In genomic region chr7:5424689-5425506, GRCh38 we compare ENCODE assay signal across 8 cellular contexts. TPM values are rescaled to one million over a fixed set of nuclear protein-coding genes. Genes with fewer than 3 reads are reported as not detected.
DNase-seq lines count a peak whose midpoint lies in the region; ATAC-seq and TF ChIP-seq lines count a peak whose summit lies in the region.

No MANE protein-coding gene starts in this region.

- no peak for ATAC-seq in natural killer cell treated with Interleukin-12 subunit alpha and Interleukin-12 subunit beta and Interleukin-15 and Interleukin-18, amount 100 ng/mL, for 72 hours
- no peak for ATAC-seq in GM19455 (IDR thresholded peaks at IDR 0.05; ENCODE audit: unreplicated experiment)

- H3K4me1 Mint-ChIP-seq in natural killer cell treated with Interleukin-12 subunit alpha and Interleukin-12 subunit beta and Interleukin-15 and Interleukin-18, amount 100 ng/mL, for 72 hours (ENCODE audit: low read depth in 2 of 2) = peaks cover 10 to 28% of the 10 kb centered on the region in 2 donors

- no peaks in the 10 kb centered on the region for H3K9me3 Mint-ChIP-seq in natural killer cell treated with Interleukin-12 subunit alpha and Interleukin-12 subunit beta and Interleukin-15 and Interleukin-18, amount 100 ng/mL, for 72 hours

- peaks cover 20 to 30% of the 10 kb centered on the region in 2 donors for H3K27me3 Mint-ChIP-seq in natural killer cell treated with Interleukin-12 subunit alpha and Interleukin-12 subunit beta and Interleukin-15 and Interleukin-18, amount 100 ng/mL, for 72 hours

- TF ChIP-seq CTCF in WI38 (IDR thresholded peaks at IDR 0.05; ENCODE audit: low read depth, low read length) = no peak

- TF ChIP-seq RAD21 in Ishikawa (IDR thresholded peaks at IDR 0.05; ENCODE audit: low read depth) = no peak

- peak overlapping the region; percentile 84 for H3K4me3 Mint-ChIP-seq in natural killer cell treated with Interleukin-12 subunit alpha and Interleukin-12 subunit beta and Interleukin-15 and Interleukin-18, amount 100 ng/mL, for 72 hours

- TF ChIP-seq EP300 in Ishikawa (IDR thresholded peaks at IDR 0.05; ENCODE audit: borderline replicate concordance) = no peak

- peak overlapping the region; percentile 14 to 37 for H3K27ac Mint-ChIP-seq in natural killer cell treated with Interleukin-12 subunit alpha and Interleukin-12 subunit beta and Interleukin-15 and Interleukin-18, amount 100 ng/mL, for 72 hours

- no peaks in the 10 kb centered on the region for H3K36me3 Mint-ChIP-seq in natural killer cell treated with Interleukin-12 subunit alpha and Interleukin-12 subunit beta and Interleukin-15 and Interleukin-18, amount 100 ng/mL, for 72 hours

- DNase-seq in DMS 273 treated with DMSO at 0.1 percent for 48 hours (lab: John Stamatoyannopoulos, UW) = peak; percentile 73
- peak; percentile 53 for DNase-seq in fibroblast of peridontal ligament (ENCODE audit: extremely low read depth)
- DNase-seq in natural killer cell treated with Interleukin-12 subunit alpha and Interleukin-12 subunit beta and Interleukin-15 and Interleukin-18, amount 100 ng/mL, for 72 hours (ENCODE audit: low spot score) = no peak
- DNase-seq in HPDE6-E6E7 (ENCODE audit: extremely low spot score) = no peak
- no peak for DNase-seq in Ammon's horn (ENCODE audit: low spot score)

- H3K4me3 ChIP-seq in WI38 (ENCODE audit: low read depth, low read length) = peak overlapping the region; percentile 77

TF ChIP-seq in Ishikawa, 13 proteins besides CTCF, POLR2A, EP300 and RAD21:
- peak; percentile 7; the same call in 1 of the 2 replicates for TF ChIP-seq CEBPB (IDR thresholded peaks at IDR 0.05)
- TF ChIP-seq YY1 (IDR thresholded peaks at IDR 0.05; ENCODE audit: low read depth) = 0 out of 2 replicates have a peak, but pooled peaks have one; percentile 38
- no peak; the same call in 1 of the 2 replicates for TF ChIP-seq TAF1 (IDR thresholded peaks at IDR 0.05; ENCODE audit: low read depth)
- TF ChIP-seq TCF12 (IDR thresholded peaks at IDR 0.05; ENCODE audit: low read depth) = no peak
- no peak for TF ChIP-seq REST (IDR thresholded peaks at IDR 0.05; ENCODE audit: low read depth)
- TF ChIP-seq MAX (IDR thresholded peaks at IDR 0.05) = no peak
- no peak for TF ChIP-seq USF1 (IDR thresholded peaks at IDR 0.05)
- no peak for TF ChIP-seq CREB1 (IDR thresholded peaks at IDR 0.05; ENCODE audit: low read depth)
- TF ChIP-seq TEAD4 (IDR thresholded peaks at IDR 0.05) = no peak
- peak; percentile 70 for TF ChIP-seq EGR1 (IDR thresholded peaks at IDR 0.05)
- TF ChIP-seq NFIC (IDR thresholded peaks at IDR 0.05) = no peak; the same call in 1 of the 2 replicates
- peak; percentile 92 for TF ChIP-seq ZBTB7A (IDR thresholded peaks at IDR 0.05; ENCODE audit: low read depth)
- TF ChIP-seq FOXM1 (IDR thresholded peaks at IDR 0.05; ENCODE audit: borderline replicate concordance, low read depth) = no peak

RNA-seq across cellular contexts. Expression of gene TNRC18, which starts 1.3 kb away (rescaled TPM):
- total RNA-seq in natural killer cell treated with Interleukin-12 subunit alpha and Interleukin-12 subunit beta and Interleukin-15 and Interleukin-18, amount 100 ng/mL, for 72 hours = 10 to 100 TPM; 81.2 to 87.6 TPM

Comparison
In these comparisons a context has a peak if more than half of its experiments do, and no peak if none do; other contexts are left out.
1. DNase-seq: peak in DMS 273 treated with DMSO at 0.1 percent for 48 hours (single experiment) and fibroblast of peridontal ligament (single experiment); none in natural killer cell treated with Interleukin-12 subunit alpha and Interleukin-12 subunit beta and Interleukin-15 and Interleukin-18, amount 100 ng/mL, for 72 hours (single experiment), HPDE6-E6E7 (single experiment) and Ammon's horn (single experiment).